Comparison of ENCODE assay signal across 26 cellular contexts in genomic region chr4:133347409-133347808, GRCh38.
"Had no signal": no experiment of that assay in that cellular context is flagged by ENCODE, and none has a peak within 500 bp of the region (broad histone marks: within the 10 kb centered on the region; RNA-seq: fewer than 3 reads in every experiment).

No MANE protein-coding gene starts in this region.

- H3K36me3 ChIP-seq: adrenal gland, SJSA1, WERI-Rb-1 had no signal

- H3K9me3 Mint-ChIP-seq: activated naive CD8-positive, alpha-beta T cell treated with anti-CD3 and anti-CD28 coated beads, Interleukin-2, amount 10 ng/mL, durations not matched to agents 7 days and 5 days had no signal

- H3K27me3 ChIP-seq: adrenal gland, body of pancreas, SJSA1 had no signal

- H3K27ac Mint-ChIP-seq: activated CD4-positive, alpha-beta T cell treated with anti-CD3 and anti-CD28 coated beads for 36 hours; activated CD8-positive, alpha-beta T cell treated with anti-CD3 and anti-CD28 coated beads for 36 hours; activated naive CD8-positive, alpha-beta T cell treated with anti-CD3 and anti-CD28 coated beads, Interleukin-2, amount 10 ng/mL, durations not matched to agents 7 days and 5 days; T-helper 17 cell had no signal

- H3K4me1 Mint-ChIP-seq: activated CD4-positive, alpha-beta T cell treated with anti-CD3 and anti-CD28 coated beads for 36 hours; activated naive CD8-positive, alpha-beta T cell treated with anti-CD3 and anti-CD28 coated beads, Interleukin-2, amount 10 ng/mL, durations not matched to agents 7 days and 5 days; T-helper 17 cell had no signal

- H3K36me3 Mint-ChIP-seq: activated naive CD8-positive, alpha-beta T cell treated with anti-CD3 and anti-CD28 coated beads, Interleukin-2, amount 10 ng/mL, durations not matched to agents 7 days and 5 days had no signal

- H3K27me3 Mint-ChIP-seq: activated CD4-positive, alpha-beta T cell treated with anti-CD3 and anti-CD28 coated beads for 36 hours; activated CD8-positive, alpha-beta T cell treated with anti-CD3 and anti-CD28 coated beads for 36 hours; activated naive CD8-positive, alpha-beta T cell treated with anti-CD3 and anti-CD28 coated beads, Interleukin-2, amount 10 ng/mL, durations not matched to agents 7 days and 5 days; T-helper 17 cell had no signal

- DNase-seq: activated CD4-positive, alpha-beta T cell treated with anti-CD3 and anti-CD28 coated beads for 36 hours; activated CD8-positive, alpha-beta memory T cell treated with anti-CD3 and anti-CD28 coated beads, Interleukin-2, amount 50 U/mL, for 4 hours; activated CD8-positive, alpha-beta T cell treated with anti-CD3 and anti-CD28 coated beads for 36 hours; activated naive CD4-positive, alpha-beta T cell treated with anti-CD3 and anti-CD28 coated beads, Interleukin-2, amount 50 U/mL, for 16 hours; activated naive CD8-positive, alpha-beta T cell treated with anti-CD3 and anti-CD28 coated beads, Interleukin-2, amount 10 ng/mL, durations not matched to agents 7 days and 5 days; adrenal gland; aorta; body of pancreas; central memory CD4-positive, alpha-beta T cell; Kasumi-1; NCI-H1105; NCI-H1436; NCI-H1694 treated with DMSO at 0.1 percent for 48 hours; NCI-H2029 treated with DMSO at 0.1 percent for 48 hours; NCI-H2171; NCI-H2227 treated with DMSO at 0.1 percent for 48 hours; NCI-H526; NCI-H774; NK-92 treated with Interleukin-12 subunit alpha and Interleukin-12 subunit beta, amount 100 ng/mL, for 24 hours; PC-3; SHP77; T-helper 17 cell; T-helper 9 cell; WERI-Rb-1 had no signal

- H3K4me1 ChIP-seq: adrenal gland, body of pancreas, SJSA1 had no signal

- H3K27ac ChIP-seq: adrenal gland, body of pancreas, coronary artery, SJSA1, WERI-Rb-1 had no signal

- H3K4me3 ChIP-seq: adrenal gland, body of pancreas, coronary artery, SJSA1 had no signal

- H3K4me3 Mint-ChIP-seq: activated CD4-positive, alpha-beta T cell treated with anti-CD3 and anti-CD28 coated beads for 36 hours; activated CD8-positive, alpha-beta T cell treated with anti-CD3 and anti-CD28 coated beads for 36 hours; activated naive CD8-positive, alpha-beta T cell treated with anti-CD3 and anti-CD28 coated beads, Interleukin-2, amount 10 ng/mL, durations not matched to agents 7 days and 5 days; T-helper 17 cell had no signal

- H3K9me3 ChIP-seq: body of pancreas, SJSA1 had no signal
